1 cellular context compared by ENCODE assay signal in genomic region chr1:44239337-44239960, GRCh38.
TF ChIP-seq lines count a peak whose summit lies in the region.

No MANE protein-coding gene starts in this region.

TF ChIP-seq in GM23338, 12 proteins besides CTCF, POLR2A, EP300 and RAD21 (continued from another document):
- TF ChIP-seq REST (IDR thresholded peaks at IDR 0.05; ENCODE audit: unreplicated experiment) (no peak), CREB1 (CRISPR knock-in tag; IDR thresholded peaks at IDR 0.05; ENCODE audit: low read depth) (no peak), EZH2phosphoT487 (IDR thresholded peaks at IDR 0.05; ENCODE audit: unreplicated experiment) (no peak), ZNF331 (CRISPR knock-in tag; IDR thresholded peaks at IDR 0.05; ENCODE audit: low read depth) (no peak), NANOG (IDR thresholded peaks at IDR 0.05; ENCODE audit: borderline replicate concordance) (no peak), JUNB (IDR thresholded peaks at IDR 0.05; ENCODE audit: unreplicated experiment) (no peak), ZNF462 (CRISPR knock-in tag; IDR thresholded peaks at IDR 0.05) (no peak), EZH2 (IDR thresholded peaks at IDR 0.05; ENCODE audit: low read depth, unreplicated experiment) (no peak), STAT1 (IDR thresholded peaks at IDR 0.05; ENCODE audit: unreplicated experiment) (no peak)
